ENCODE assay signal across 1 cellular context in the genomic region with DNA sequence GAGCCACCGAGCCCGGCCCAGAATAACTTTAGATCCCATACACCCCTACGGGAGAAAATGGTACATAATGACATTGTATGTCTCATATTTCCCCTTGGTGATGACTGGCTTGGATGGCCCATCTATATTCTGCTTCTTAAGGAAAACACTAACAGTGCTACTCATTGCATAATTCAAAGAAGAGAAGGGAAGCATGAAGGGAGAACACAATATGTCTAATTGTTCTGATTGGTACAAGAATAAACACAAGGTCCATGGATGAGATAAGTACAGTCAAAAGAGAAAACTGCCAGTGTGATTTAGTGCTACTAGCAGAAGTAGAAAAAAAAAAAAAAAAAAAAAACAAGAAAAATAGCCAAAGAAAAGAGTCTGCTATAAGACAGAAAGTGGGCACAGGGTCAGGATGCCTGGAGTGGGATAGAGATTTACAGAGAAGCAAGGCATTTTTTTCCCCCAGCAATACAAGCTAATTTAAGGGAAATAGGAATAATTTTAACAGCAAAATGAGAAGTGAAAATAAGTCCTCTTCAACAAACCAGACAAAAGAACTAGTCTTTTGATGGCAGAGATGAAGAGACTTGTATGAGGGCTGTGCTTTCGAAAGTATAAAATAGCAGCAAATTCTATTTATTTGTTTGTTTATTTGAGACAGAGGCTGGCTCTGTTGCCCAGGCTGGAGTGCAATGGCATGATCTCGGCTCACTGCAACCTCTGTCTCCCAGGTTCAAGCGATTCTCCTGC.
A peak's percentile ranks its signal among the peaks of the same experiment; 100 is the strongest.
TF ChIP-seq lines count a peak whose summit lies in the region.

No MANE protein-coding gene starts in this region.

TF ChIP-seq in GM12878, 131 proteins besides CTCF, POLR2A, EP300 and RAD21:
- TF ChIP-seq ZZZ3 (IDR thresholded peaks at IDR 0.05; ENCODE audit: control insufficient read depth, insufficient read length, low read depth): no peak
- TF ChIP-seq, protein P1, sequence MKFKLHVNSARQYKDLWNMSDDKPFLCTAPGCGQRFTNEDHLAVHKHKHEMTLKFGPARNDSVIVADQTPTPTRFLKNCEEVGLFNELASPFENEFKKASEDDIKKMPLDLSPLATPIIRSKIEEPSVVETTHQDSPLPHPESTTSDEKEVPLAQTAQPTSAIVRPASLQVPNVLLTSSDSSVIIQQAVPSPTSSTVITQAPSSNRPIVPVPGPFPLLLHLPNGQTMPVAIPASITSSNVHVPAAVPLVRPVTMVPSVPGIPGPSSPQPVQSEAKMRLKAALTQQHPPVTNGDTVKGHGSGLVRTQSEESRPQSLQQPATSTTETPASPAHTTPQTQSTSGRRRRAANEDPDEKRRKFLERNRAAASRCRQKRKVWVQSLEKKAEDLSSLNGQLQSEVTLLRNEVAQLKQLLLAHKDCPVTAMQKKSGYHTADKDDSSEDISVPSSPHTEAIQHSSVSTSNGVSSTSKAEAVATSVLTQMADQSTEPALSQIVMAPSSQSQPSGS (IDR thresholded peaks at IDR 0.05; ENCODE audit: low read length): no peak
- TF ChIP-seq SPI1 (IDR thresholded peaks at IDR 0.05; ENCODE audit: borderline replicate concordance, insufficient read depth, low read depth, low read length): peak; percentile 65; the same call in 1 of the 2 replicates
- no peak for TF ChIP-seq RCOR1 (conservative IDR thresholded peaks at IDR 0.05; ENCODE audit: low read depth, low read length)
- TF ChIP-seq, protein P2, sequence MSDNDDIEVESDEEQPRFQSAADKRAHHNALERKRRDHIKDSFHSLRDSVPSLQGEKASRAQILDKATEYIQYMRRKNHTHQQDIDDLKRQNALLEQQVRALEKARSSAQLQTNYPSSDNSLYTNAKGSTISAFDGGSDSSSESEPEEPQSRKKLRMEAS (IDR thresholded peaks at IDR 0.05; ENCODE audit: low read depth, low read length): no peak
- TF ChIP-seq SIX5 (IDR thresholded peaks at IDR 0.05; ENCODE audit: low read depth, low read length, severe bottlenecking): no peak
- TF ChIP-seq ZNF207 (IDR thresholded peaks at IDR 0.05; ENCODE audit: borderline replicate concordance): no peak
- 0 out of 4 replicates have a peak, but pooled peaks of 1 of the 2 experiments have one; percentile 27 for TF ChIP-seq IKZF2 (IDR thresholded peaks at IDR 0.05)
- no peak for TF ChIP-seq BRCA1 (IDR thresholded peaks at IDR 0.05; ENCODE audit: low read depth, low read length)
- no peak for TF ChIP-seq CBX5 (IDR thresholded peaks at IDR 0.05; ENCODE audit: low read depth)
- TF ChIP-seq HCFC1 (IDR thresholded peaks at IDR 0.05; ENCODE audit: low read length): no peak
